ENCODE assay signal across 18 cellular contexts in genomic region chr6:45003400-45003799, GRCh38.
DNase-seq lines count a peak whose midpoint lies in the region; ATAC-seq and TF ChIP-seq lines count a peak whose summit lies in the region.
"Had no signal": no experiment of that assay in that cellular context is flagged by ENCODE, and none has a peak within 500 bp of the region (broad histone marks: within the 10 kb centered on the region; RNA-seq: fewer than 3 reads in every experiment).

No MANE protein-coding gene starts in this region.

- H3K79me2 ChIP-seq in KMS-11 (ENCODE audit: insufficient read depth, low read depth) (no peaks in the 10 kb centered on the region), H9 (ENCODE audit: insufficient read depth, low read length) (no peaks in the 10 kb centered on the region)

- no peak overlapping the region for H2BK15ac ChIP-seq in H9 (ENCODE audit: low read depth, low read length)

- H3K56ac ChIP-seq in H9 (ENCODE audit: insufficient read length, low read depth, low read length): no peak overlapping the region

- no peak overlapping the region for H4K8ac ChIP-seq in H9 (replicated peaks; ENCODE audit: insufficient read length, low read depth, low read length)

- H3K4me3 ChIP-seq in KMS-11 (IDR thresholded peaks at IDR 0.05; ENCODE audit: insufficient read depth, low read depth, low read length): no peak overlapping the region

- H4K91ac ChIP-seq in H9 (ENCODE audit: insufficient read length, low read depth, low read length): no peak overlapping the region

- H4K20me1 ChIP-seq in KMS-11 (ENCODE audit: insufficient read depth): no peaks in the 10 kb centered on the region
- no peaks in the 10 kb centered on the region for H4K20me1 ChIP-seq in H9 (ENCODE audit: control insufficient read depth, insufficient read depth, insufficient read length)

- no peak overlapping the region for H2BK5ac ChIP-seq in H9 (ENCODE audit: insufficient read length, low read length)

- H3K23ac ChIP-seq in H9 (ENCODE audit: insufficient read length, low read depth, low read length): no peak overlapping the region

- H3K18ac ChIP-seq in H9 (ENCODE audit: insufficient read length, low read depth, low read length): no peak overlapping the region

- no CpG with 5 or more reads among the region's 4 CpGs for WGBS in H9 (ENCODE audit: extremely low coverage, insufficient read length, low lambda C conversion rate)

- H3K79me1 ChIP-seq in H9 (ENCODE audit: insufficient read depth, low read depth, low read length, poor library complexity, severe bottlenecking): no peaks in the 10 kb centered on the region

- no peaks in the 10 kb centered on the region for H3K27me3 ChIP-seq in KMS-11 (ENCODE audit: insufficient read depth, low read depth)
- no peaks in the 10 kb centered on the region for H3K27me3 ChIP-seq in H9 (ENCODE audit: insufficient read depth, low read length)

- H2BK120ac ChIP-seq in H9 (ENCODE audit: low read depth, low read length, poor library complexity, severe bottlenecking): no peak overlapping the region

- H3K4me2 ChIP-seq in KMS-11 (peak overlapping the region; percentile 73), H9 (ENCODE audit: insufficient read depth, insufficient read length, low read length) (no peak overlapping the region)

- H3K4me1 ChIP-seq in KMS-11 (ENCODE audit: low read depth, poor library complexity, severe bottlenecking): peaks cover 64% of the 10 kb centered on the region
- H3K4me1 ChIP-seq in H9 (ENCODE audit: insufficient read depth, low read length): no peaks in the 10 kb centered on the region

- H3K27ac ChIP-seq in KMS-11 (peak overlapping the region; percentile 69), H9 (ENCODE audit: insufficient read length, low read depth, low read length) (no peak overlapping the region)

- H3K4me3 Mint-ChIP-seq in osteocyte (ENCODE audit: unreplicated experiment) (no peak overlapping the region), H9 (no peak overlapping the region)
- H3K4me3 Mint-ChIP-seq: CD4-positive, alpha-beta T cell had no signal

- H3K9ac ChIP-seq in KMS-11 (no peak overlapping the region; the same call in 1 of the 2 replicates), H9 (ENCODE audit: extremely low read depth, insufficient read length, low read length) (no peak overlapping the region)

- TF ChIP-seq CTCF in KMS-11 (conservative IDR thresholded peaks at IDR 0.05; ENCODE audit: low read depth, low read length) (no peak), osteocyte (IDR thresholded peaks at IDR 0.05) (no peak), H9 (conservative IDR thresholded peaks at IDR 0.05) (no peak)

- H3K14ac ChIP-seq in H9 (ENCODE audit: insufficient read depth, low read length): no peak overlapping the region

- DNase-seq in Ammon's horn (ENCODE audit: low spot score): peak; percentile 62
- DNase-seq in NOMO-1 treated with dmso at 0.1 percent for 144 hours (lab: John Stamatoyannopoulos, UW; ENCODE audit: unreplicated experiment): peak; percentile 30
- DNase-seq in globus pallidus (ENCODE audit: low spot score): peak; percentile 51
- no peak for DNase-seq in dermis blood vessel endothelial cell
- DNase-seq in osteocyte (ENCODE audit: extremely low spot score, unreplicated experiment): no peak
- no peak for DNase-seq in H9
- DNase-seq: CD4-positive, alpha-beta T cell; EL; IMR-90; NCI-H1048; NCI-H146; NCI-H2081 treated with DMSO at 0.1 percent for 48 hours; NCI-H510A; NCI-H774; SHP77; SW 1271 had no signal

- H3K23me2 ChIP-seq in H9 (ENCODE audit: insufficient read length, low read depth, low read length, poor library complexity, severe bottlenecking): no peaks in the 10 kb centered on the region

- H3K4ac ChIP-seq in H9 (ENCODE audit: low read depth, low read length): no peak overlapping the region

- H3K36me3 Mint-ChIP-seq in osteocyte (ENCODE audit: unreplicated experiment) (peaks cover 6% of the 10 kb centered on the region), H9 (ENCODE audit: insufficient read depth in 1 of 3, low read depth in 3 of 3) (no peaks in the 10 kb centered on the region; a peak in 1 of 7 replicates)

- H3K36me3 ChIP-seq in KMS-11 (ENCODE audit: insufficient read depth): no peaks in the 10 kb centered on the region

- H3K4me1 Mint-ChIP-seq in osteocyte (ENCODE audit: unreplicated experiment) (peaks cover 4% of the 10 kb centered on the region), H9 (no peaks in the 10 kb centered on the region)

- H3K27me3 Mint-ChIP-seq in osteocyte (ENCODE audit: unreplicated experiment) (no peaks in the 10 kb centered on the region), H9 (ENCODE audit: low read depth) (no peaks in the 10 kb centered on the region)
- H3K27me3 Mint-ChIP-seq: CD4-positive, alpha-beta T cell had no signal

- no peak overlapping the region for H2AK5ac ChIP-seq in H9 (ENCODE audit: insufficient read length, low read length)

- H3T11ph ChIP-seq in H9 (ENCODE audit: low read length): no peak overlapping the region

- H4K5ac ChIP-seq in H9 (ENCODE audit: insufficient read length, low read depth, low read length): no peak overlapping the region

- H2AFZ ChIP-seq in KMS-11 (ENCODE audit: low read depth) (peak overlapping the region; percentile 39), H9 (ENCODE audit: low read length) (no peak overlapping the region)

- no peak overlapping the region for H2BK20ac ChIP-seq in H9 (ENCODE audit: low read depth, low read length, poor library complexity, severe bottlenecking)

- H3K27ac Mint-ChIP-seq in osteocyte (ENCODE audit: unreplicated experiment): no peak overlapping the region
- H3K27ac Mint-ChIP-seq in H9: no peak overlapping the region

- ATAC-seq in GM21367 (IDR thresholded peaks at IDR 0.05; ENCODE audit: unreplicated experiment): no peak

- peaks cover 10% of the 10 kb centered on the region for H3K9me3 Mint-ChIP-seq in osteocyte (ENCODE audit: unreplicated experiment)
- H3K9me3 Mint-ChIP-seq in H9: no peaks in the 10 kb centered on the region
- H3K9me3 Mint-ChIP-seq: CD4-positive, alpha-beta T cell had no signal

- H2BK12ac ChIP-seq in H9 (ENCODE audit: insufficient read length, low read depth, low read length): no peak overlapping the region

- H3K9me3 ChIP-seq in H9 (ENCODE audit: control insufficient read depth, low read depth, low read length): no peaks in the 10 kb centered on the region

Comparison
In these comparisons a context has a peak if more than half of its experiments do, and no peak if none do; other contexts are left out.
1. DNase-seq: peak in Ammon's horn (single experiment), NOMO-1 treated with dmso at 0.1 percent for 144 hours (single experiment) and globus pallidus (single experiment); none in dermis blood vessel endothelial cell (single experiment), osteocyte (single experiment) and H9 (single experiment).